ENCODE assay signal across 8 cellular contexts in genomic region chr12:19273482-19274330, GRCh38.
DNase-seq lines count a peak whose midpoint lies in the region; TF ChIP-seq lines count a peak whose summit lies in the region.

No MANE protein-coding gene starts in this region.

- no peaks in the 10 kb centered on the region for H3K27me3 Mint-ChIP-seq in activated naive CD8-positive, alpha-beta T cell
- no peaks in the 10 kb centered on the region for H3K27me3 Mint-ChIP-seq in endodermal cell (ENCODE audit: insufficient read depth)

- H3K27ac Mint-ChIP-seq in activated naive CD8-positive, alpha-beta T cell = peak overlapping the region; percentile 8
- H3K27ac Mint-ChIP-seq in endodermal cell = no peak overlapping the region

- H3K27ac ChIP-seq in 22Rv1 = peak overlapping the region; percentile 6; the same call in 1 of the 2 replicates
- H3K27ac ChIP-seq in HUES6 (ENCODE audit: low read depth, low read length) = 0 out of 2 replicates have a peak overlapping the region, but pooled peaks have one; percentile 16
- H3K27ac ChIP-seq in RWPE1 = peak overlapping the region; percentile 37; the same call in 1 of the 2 replicates
- no peak overlapping the region for H3K27ac ChIP-seq in endodermal cell (ENCODE audit: low read depth, low read length)

- 93 to 98% methylated on average over 2 to 3 of the region's 4 CpGs for whole genome bisulfite sequencing in endodermal cell (ENCODE audit: insufficient coverage in 1 of 2, insufficient read length in 1 of 2), 2 experiments

- no peaks in the 10 kb centered on the region for H3K9me3 Mint-ChIP-seq in activated naive CD8-positive, alpha-beta T cell (ENCODE audit: low read depth)
- H3K9me3 Mint-ChIP-seq in endodermal cell = no peaks in the 10 kb centered on the region

- DNase-seq in RWPE1 (ENCODE audit: low spot score) (peak; percentile 77), iPS-NIHi11 (ENCODE audit: low spot score) (peak; percentile 39), endodermal cell (no peak), NCI-H526 treated with DMSO at 0.1 percent for 48 hours (lab: John Stamatoyannopoulos, UW) (no peak)
- peak; percentile 12 to 15 for DNase-seq in stimulated activated CD4-positive, alpha-beta T cell treated with anti-CD3 and anti-CD28 coated beads, Interleukin-4, amount 100 ng/mL, for 48 hours (ENCODE audit: low read depth in 2 of 2)

- H3K4me3 ChIP-seq in HUES6 (ENCODE audit: low read depth, low read length) = no peak overlapping the region
- no peak overlapping the region for H3K4me3 ChIP-seq in endodermal cell (ENCODE audit: low read length)

- no peaks in the 10 kb centered on the region for H3K27me3 ChIP-seq in HUES6 (ENCODE audit: control insufficient read depth, insufficient read depth, low read length)
- no peaks in the 10 kb centered on the region for H3K27me3 ChIP-seq in endodermal cell (ENCODE audit: control insufficient read depth, insufficient read depth, low read length, poor library complexity, severe bottlenecking)

- no peak for TF ChIP-seq CTCF in 22Rv1 (IDR thresholded peaks at IDR 0.05)
- TF ChIP-seq CTCF in RWPE1 (conservative IDR thresholded peaks at IDR 0.05; ENCODE audit: low read depth) = no peak
- no peak for TF ChIP-seq CTCF in endodermal cell (conservative IDR thresholded peaks at IDR 0.05)

- H3K4me3 Mint-ChIP-seq in activated naive CD8-positive, alpha-beta T cell = no peak overlapping the region
- H3K4me3 Mint-ChIP-seq in endodermal cell = no peak overlapping the region

- H3K9ac ChIP-seq in HUES6 (ENCODE audit: low read length) (no peak overlapping the region), endodermal cell (ENCODE audit: extremely low read depth, low read length, poor library complexity, severe bottlenecking) (no peak overlapping the region)

- H3K36me3 ChIP-seq in HUES6 (ENCODE audit: control insufficient read depth, insufficient read depth, low read length) (peaks cover 56% of the 10 kb centered on the region), endodermal cell (ENCODE audit: control insufficient read depth, insufficient read depth, low read length) (peaks cover 66% of the 10 kb centered on the region)

- H3K9me3 ChIP-seq in HUES6 (ENCODE audit: control insufficient read depth, insufficient read depth, low read depth, low read length) (no peaks in the 10 kb centered on the region), endodermal cell (ENCODE audit: control insufficient read depth, low read length) (no peaks in the 10 kb centered on the region)

- CTCF ChIA-PET in RWPE1 (lab: Yijun Ruan, JAX) = no interaction called here

- POLR2A ChIA-PET in RWPE1 (lab: Yijun Ruan, JAX; ENCODE audit: low non-redundant PET) = no interaction called here

- peaks cover 17% of the 10 kb centered on the region for H3K4me1 Mint-ChIP-seq in activated naive CD8-positive, alpha-beta T cell (ENCODE audit: low read depth)
- H3K4me1 Mint-ChIP-seq in endodermal cell = no peaks in the 10 kb centered on the region

- no peaks in the 10 kb centered on the region for H3K36me3 Mint-ChIP-seq in activated naive CD8-positive, alpha-beta T cell
- peaks cover 63% of the 10 kb centered on the region for H3K36me3 Mint-ChIP-seq in endodermal cell (ENCODE audit: low read depth)

- H3K4me1 ChIP-seq in HUES6 (ENCODE audit: control insufficient read depth, insufficient read depth, low read length) (no peaks in the 10 kb centered on the region), endodermal cell (ENCODE audit: control insufficient read depth, insufficient read depth, low read length) (no peaks in the 10 kb centered on the region)

Comparison
In these comparisons a context has a peak if more than half of its experiments do, and no peak if none do; other contexts are left out.
1. DNase-seq: peak in RWPE1 (single experiment), iPS-NIHi11 (single experiment) and stimulated activated CD4-positive, alpha-beta T cell treated with anti-CD3 and anti-CD28 coated beads, Interleukin-4, amount 100 ng/mL, for 48 hours (2 of 2); none in endodermal cell (single experiment) and NCI-H526 treated with DMSO at 0.1 percent for 48 hours (single experiment).